Comparison of ENCODE assay signal across 2 cellular contexts in genomic region chr6:31634969-31635575, GRCh38.
TF ChIP-seq lines count a peak whose summit lies in the region.

No MANE protein-coding gene starts in this region.

TF ChIP-seq in HEK293, 187 proteins besides CTCF, POLR2A, EP300 and RAD21:
- TF ChIP-seq IKZF3 (tag by site-specific recombination; IDR thresholded peaks at IDR 0.05) (0 out of 2 replicates have a peak, but pooled peaks have one; percentile 45), ZNF600 (tag by site-specific recombination; IDR thresholded peaks at IDR 0.05) (peak; percentile 49; the same call in 1 of the 2 replicates), PRDM4 (tag by site-specific recombination; IDR thresholded peaks at IDR 0.05) (no peak), KLF8 (tag by site-specific recombination; IDR thresholded peaks at IDR 0.05) (0 out of 2 replicates have a peak, but pooled peaks have one; percentile 21), ZNF175 (tag by site-specific recombination; IDR thresholded peaks at IDR 0.05) (no peak)

TF ChIP-seq in K562, 482 proteins besides CTCF, POLR2A, EP300 and RAD21:
- no peak for TF ChIP-seq FOXK2 (conservative IDR thresholded peaks at IDR 0.05 in 1 of 2, IDR thresholded peaks at IDR 0.05 in 1 of 2; ENCODE audit: low read depth in 2 of 2)
- no peak for TF ChIP-seq KLF10 (CRISPR knock-in tag; IDR thresholded peaks at IDR 0.05)
- TF ChIP-seq ATF1 (CRISPR knock-in tag; IDR thresholded peaks at IDR 0.05): no peak
- no peak for TF ChIP-seq ATF1 (tag; IDR thresholded peaks at IDR 0.05)
- no peak for TF ChIP-seq ZBED1 (IDR thresholded peaks at IDR 0.05)
- 0 out of 2 replicates have a peak, but pooled peaks have one; percentile 33 for TF ChIP-seq ZC3H4 (CRISPR knock-in tag; IDR thresholded peaks at IDR 0.05; ENCODE audit: borderline replicate concordance)
- TF ChIP-seq ZC3H11A (IDR thresholded peaks at IDR 0.05; ENCODE audit: low read depth, low read length): no peak
- no peak for TF ChIP-seq MAFG (tag; conservative IDR thresholded peaks at IDR 0.05)
- TF ChIP-seq HDAC1 (IDR thresholded peaks at IDR 0.05): no peak
- TF ChIP-seq CBFB (CRISPR knock-in tag; IDR thresholded peaks at IDR 0.05): 0 out of 2 replicates have a peak, but pooled peaks have one; percentile 37
- TF ChIP-seq RCOR1 (IDR thresholded peaks at IDR 0.05; ENCODE audit: borderline replicate concordance in 1 of 2, low read depth in 2 of 2, low read length in 2 of 2): no peak
- TF ChIP-seq SUPT5H (IDR thresholded peaks at IDR 0.05): peak; percentile 38
- TF ChIP-seq PTBP1 (IDR thresholded peaks at IDR 0.05; ENCODE audit: low read depth, low read length): no peak
- TF ChIP-seq STAT5B (CRISPR knock-in tag; IDR thresholded peaks at IDR 0.05): no peak
- TF ChIP-seq ZNF3 (CRISPR knock-in tag; IDR thresholded peaks at IDR 0.05): no peak
- no peak for TF ChIP-seq ZNF280A (IDR thresholded peaks at IDR 0.05; ENCODE audit: low read depth, partially characterized antibody)
- TF ChIP-seq POLR2G (IDR thresholded peaks at IDR 0.05; ENCODE audit: low read depth, low read length): peak; percentile 47; the same call in 1 of the 2 replicates
- no peak for TF ChIP-seq MTA2 (IDR thresholded peaks at IDR 0.05; ENCODE audit: low read depth)
- TF ChIP-seq PHF8 (IDR thresholded peaks at IDR 0.05; ENCODE audit: borderline replicate concordance, low read length): no peak
- no peak for TF ChIP-seq GABPA (tag; conservative IDR thresholded peaks at IDR 0.05; ENCODE audit: low read depth)
- 0 out of 2 replicates have a peak, but pooled peaks have one; percentile 20 for TF ChIP-seq TGIF2 (CRISPR knock-in tag; IDR thresholded peaks at IDR 0.05)
- peak; percentile 26; the same call in 1 of the 2 replicates for TF ChIP-seq RBFOX2 (IDR thresholded peaks at IDR 0.05; ENCODE audit: low read depth, low read length)
- TF ChIP-seq HNRNPK (IDR thresholded peaks at IDR 0.05; ENCODE audit: low read depth, low read length, poor library complexity, severe bottlenecking): no peak
